ENCODE assay signal across 1 cellular context in genomic region chr1:227548448-227548847, GRCh38.
TF ChIP-seq lines count a peak whose summit lies in the region.

No MANE protein-coding gene starts in this region.

TF ChIP-seq in HepG2, 621 proteins besides CTCF, POLR2A, EP300 and RAD21:
- TF ChIP-seq TOPORS (CRISPR knock-in tag; IDR thresholded peaks at IDR 0.05) (no peak), STAG1 (CRISPR knock-in tag; IDR thresholded peaks at IDR 0.05) (no peak), TMF1 (CRISPR knock-in tag; IDR thresholded peaks at IDR 0.05; ENCODE audit: low read depth) (no peak), ZFP36L1 (CRISPR knock-in tag; IDR thresholded peaks at IDR 0.05) (no peak), MAF1 (CRISPR knock-in tag; IDR thresholded peaks at IDR 0.05; ENCODE audit: borderline replicate concordance) (no peak), ZNF496 (CRISPR knock-in tag; IDR thresholded peaks at IDR 0.05; ENCODE audit: insufficient replicate concordance) (no peak), ZNF253 (CRISPR knock-in tag; IDR thresholded peaks at IDR 0.05; ENCODE audit: borderline replicate concordance) (no peak), HNF1A (IDR thresholded peaks at IDR 0.05; ENCODE audit: low read depth) (no peak), HNF1A (CRISPR knock-in tag; IDR thresholded peaks at IDR 0.05; ENCODE audit: borderline replicate concordance) (no peak), ZNF800 (CRISPR knock-in tag; IDR thresholded peaks at IDR 0.05) (no peak), ZNF639 (CRISPR knock-in tag; conservative IDR thresholded peaks at IDR 0.05) (no peak), SUZ12 (IDR thresholded peaks at IDR 0.05; ENCODE audit: low read depth, low read length) (no peak), FUBP1 (CRISPR knock-in tag; IDR thresholded peaks at IDR 0.05; ENCODE audit: borderline replicate concordance) (no peak), ARID5B (CRISPR knock-in tag; IDR thresholded peaks at IDR 0.05) (no peak)
